In genomic region chr5:10471672-10472071, GRCh38 we compare ENCODE assay signal across 34 cellular contexts. TPM values are rescaled to one million over a fixed set of nuclear protein-coding genes. Genes with fewer than 3 reads are reported as not detected.
"Had no signal": no experiment of that assay in that cellular context is flagged by ENCODE, and none has a peak within 500 bp of the region (broad histone marks: within the 10 kb centered on the region; RNA-seq: fewer than 3 reads in every experiment).

No MANE protein-coding gene starts in this region.

- H3K4me1 Mint-ChIP-seq: stimulated activated effector memory CD8-positive, alpha-beta T cell treated with anti-CD3 and anti-CD28 coated beads, Interleukin-12 subunit alpha, Interleukin-12 subunit beta, amount 100 ng/mL, for 72 hours; T-helper 17 cell had no signal

- H3K4me3 Mint-ChIP-seq: activated CD4-positive, alpha-beta memory T cell treated with anti-CD3 and anti-CD28 coated beads for 36 hours; activated T-cell treated with anti-CD3 and anti-CD28 coated beads, Interleukin-2, amount 50 U/mL, for 24 hours; dendritic cell treated with granulocyte-macrophage colony-stimulating factor and Interleukin-4, amounts not matched to agents 40 ng/mL and 50 ng/mL, for 4 days; mesothelial cell of epicardium; naive B cell; nephron progenitor cell; stimulated activated effector memory CD8-positive, alpha-beta T cell treated with anti-CD3 and anti-CD28 coated beads, Interleukin-12 subunit alpha, Interleukin-12 subunit beta, amount 100 ng/mL, for 72 hours; stimulated activated naive CD8-positive, alpha-beta T cell treated with anti-CD3 and anti-CD28 coated beads, Interleukin-15, Interleukin-2, amounts not matched to agents 100 ng/mL and 50 ng/mL, for 24 hours; T-helper 17 cell had no signal

- H3K27ac ChIP-seq: breast epithelium, esophagus muscularis mucosa, gastrocnemius medialis, hepatocyte, neutrophil, thoracic aorta, WERI-Rb-1 had no signal

- H3K36me3 Mint-ChIP-seq: mesothelial cell of epicardium; naive B cell; stimulated activated effector memory CD8-positive, alpha-beta T cell treated with anti-CD3 and anti-CD28 coated beads, Interleukin-12 subunit alpha, Interleukin-12 subunit beta, amount 100 ng/mL, for 72 hours had no signal

- H3K4me1 ChIP-seq: breast epithelium, esophagus muscularis mucosa, gastrocnemius medialis had no signal

- ATAC-seq: activated CD4-positive, CD25-positive, alpha-beta regulatory T cell treated with anti-CD3 and anti-CD28 coated beads, Interleukin-2, amount 50 U/mL, for 24 hours; gastrocnemius medialis; left cardiac atrium; left ventricle myocardium superior; sciatic nerve; stimulated activated effector memory CD8-positive, alpha-beta T cell treated with anti-CD3 and anti-CD28 coated beads, Interleukin-12 subunit alpha, Interleukin-12 subunit beta, amount 100 ng/mL, for 72 hours; T-helper 17 cell had no signal

- H3K9me3 Mint-ChIP-seq: stimulated activated effector memory CD8-positive, alpha-beta T cell treated with anti-CD3 and anti-CD28 coated beads, Interleukin-12 subunit alpha, Interleukin-12 subunit beta, amount 100 ng/mL, for 72 hours had no signal

- H3K4me3 ChIP-seq: breast epithelium, esophagus muscularis mucosa, gastrocnemius medialis, hepatocyte, thoracic aorta had no signal

- H3K27ac Mint-ChIP-seq: activated CD4-positive, alpha-beta memory T cell treated with anti-CD3 and anti-CD28 coated beads for 36 hours; activated T-cell treated with anti-CD3 and anti-CD28 coated beads, Interleukin-2, amount 50 U/mL, for 24 hours; dendritic cell treated with granulocyte-macrophage colony-stimulating factor and Interleukin-4, amounts not matched to agents 40 ng/mL and 50 ng/mL, for 4 days; mesothelial cell of epicardium; progenitor cell of endocrine pancreas; stimulated activated effector memory CD8-positive, alpha-beta T cell treated with anti-CD3 and anti-CD28 coated beads, Interleukin-12 subunit alpha, Interleukin-12 subunit beta, amount 100 ng/mL, for 72 hours; T-helper 17 cell had no signal

- H3K27me3 Mint-ChIP-seq: activated CD4-positive, alpha-beta memory T cell treated with anti-CD3 and anti-CD28 coated beads for 36 hours; activated T-cell treated with anti-CD3 and anti-CD28 coated beads, Interleukin-2, amount 50 U/mL, for 24 hours; stimulated activated naive CD8-positive, alpha-beta T cell treated with anti-CD3 and anti-CD28 coated beads, Interleukin-15, Interleukin-2, amounts not matched to agents 100 ng/mL and 50 ng/mL, for 24 hours; T-helper 17 cell had no signal

- H3K36me3 ChIP-seq: breast epithelium, esophagus muscularis mucosa, gastrocnemius medialis, thoracic aorta, WERI-Rb-1 had no signal

- H3K9me3 ChIP-seq: gastrocnemius medialis, neutrophil, thoracic aorta had no signal

- DNase-seq: activated CD4-positive, alpha-beta memory T cell treated with anti-CD3 and anti-CD28 coated beads for 36 hours; activated CD4-positive, alpha-beta T cell treated with anti-CD3 and anti-CD28 coated beads for 48 hours; activated CD8-positive, alpha-beta memory T cell treated with anti-CD3 and anti-CD28 coated beads, Interleukin-2, amount 50 U/mL, for 48 hours; activated gamma-delta T cell; activated naive CD4-positive, alpha-beta T cell treated with anti-CD3 and anti-CD28 coated beads, Interleukin-2, amount 50 U/mL, for 16 hours; activated T-cell treated with anti-CD3 and anti-CD28 coated beads, Interleukin-2, amount 50 U/mL, for 24 hours; amniotic stem cell; central memory CD4-positive, alpha-beta T cell; gastrocnemius medialis; glutamatergic neuron; left cardiac atrium; left ventricle myocardium superior; mammary epithelial cell; naive B cell; nephron progenitor cell; small intestine; stimulated activated CD4-positive, alpha-beta T cell treated with anti-CD3 and anti-CD28 coated beads, Interleukin-4, amount 100 ng/mL, for 24 hours; T-helper 17 cell; T1000; trophoblast cell; WERI-Rb-1 had no signal

- H3K27me3 ChIP-seq: breast epithelium, gastrocnemius medialis, hepatocyte, neutrophil had no signal

RNA-seq across cellular contexts. Expression of gene ROPN1L, which starts 30.0 kb away (rescaled TPM):
- total RNA-seq: activated CD4-positive, alpha-beta memory T cell treated with anti-CD3 and anti-CD28 coated beads for 36 hours; osteocyte; thoracic aorta had no signal
